23 cellular contexts compared by ENCODE assay signal in the genomic region with DNA sequence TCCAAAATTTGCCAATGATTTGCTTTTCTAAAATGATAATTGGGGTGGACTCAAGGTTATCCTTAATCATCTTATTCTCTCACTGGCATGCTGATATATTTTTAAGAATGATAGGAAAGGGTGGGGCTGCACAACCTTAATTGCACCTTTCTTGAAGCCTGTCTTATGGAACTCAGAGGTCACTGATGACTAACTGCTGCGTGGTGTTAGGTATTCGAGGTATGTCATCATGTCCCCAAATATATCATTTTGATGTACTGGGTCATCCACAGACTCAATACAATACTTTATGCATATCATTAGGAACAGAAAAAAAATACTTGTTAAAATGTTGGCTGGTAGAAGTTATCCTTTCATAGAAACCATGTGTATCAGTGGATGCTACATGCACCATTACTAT.
DNase-seq lines count a peak whose midpoint lies in the region; ATAC-seq and TF ChIP-seq lines count a peak whose summit lies in the region.
"Had no signal": no experiment of that assay in that cellular context is flagged by ENCODE, and none has a peak within 500 bp of the region (broad histone marks: within the 10 kb centered on the region; RNA-seq: fewer than 3 reads in every experiment).

No MANE protein-coding gene starts in this region.

- CTCF ChIA-PET in Caco-2 (lab: Charles Lee) = no interaction called here

- BruUV-seq in Caco-2 (replicated peaks; lab: Mats Ljungman, UMichigan) = no TSS peak

- POLR2A ChIA-PET in Caco-2 (lab: Charles Lee) = no interaction called here

- H3K4me1 ChIP-seq in Caco-2 = no peaks in the 10 kb centered on the region
- H3K4me1 ChIP-seq in Peyer's patch = no peaks in the 10 kb centered on the region

- H3K36me3 Mint-ChIP-seq in Caco-2 (ENCODE audit: insufficient read depth, unreplicated experiment) = no peaks in the 10 kb centered on the region
- H3K36me3 Mint-ChIP-seq: CD14-positive monocyte had no signal

- no peak for ATAC-seq in GM18907 (IDR thresholded peaks at IDR 0.05; ENCODE audit: unreplicated experiment)
- ATAC-seq: HCT116, SK-N-SH treated with all-trans-retinoic acid at 6 μM for 48 hours had no signal

- H3K27ac Mint-ChIP-seq in Caco-2 (ENCODE audit: unreplicated experiment) = no peak overlapping the region
- H3K27ac Mint-ChIP-seq: B cell had no signal

- TF ChIP-seq CTCF in Caco-2 (IDR thresholded peaks at IDR 0.05; ENCODE audit: insufficient read depth in 1 of 2, low read depth in 1 of 2, low read length in 1 of 2, severe bottlenecking in 1 of 2, unreplicated experiment in 1 of 2) (no peak), Peyer's patch (IDR thresholded peaks at IDR 0.05) (no peak)

- H3K9me3 Mint-ChIP-seq in Caco-2 (ENCODE audit: unreplicated experiment) = no peaks in the 10 kb centered on the region

- H3K4me1 Mint-ChIP-seq in Caco-2 (ENCODE audit: low read depth, unreplicated experiment) = no peaks in the 10 kb centered on the region
- H3K4me1 Mint-ChIP-seq: B cell had no signal

- H3K27ac ChIP-seq in Peyer's patch = no peak overlapping the region

- no peaks in the 10 kb centered on the region for H3K27me3 ChIP-seq in Caco-2 (replicated peaks; ENCODE audit: control insufficient read depth, insufficient read depth, low read length)
- no peaks in the 10 kb centered on the region for H3K27me3 ChIP-seq in Peyer's patch

- TF ChIP-seq POLR2A in Peyer's patch (IDR thresholded peaks at IDR 0.05) = no peak

- peak; percentile 27 for DNase-seq in A172 (ENCODE audit: low spot score)
- DNase-seq in ELR (ENCODE audit: low read depth) = peak; percentile 32
- peak; percentile 11 to 80 for DNase-seq in SW 1271 (lab: John Stamatoyannopoulos, UW)
- DNase-seq in kidney tubule cell (ENCODE audit: low spot score) = peak; percentile 25
- no peak for DNase-seq in Caco-2
- no peak for DNase-seq in NCI-H510A treated with DMSO at 0.1 percent for 48 hours (lab: John Stamatoyannopoulos, UW)
- DNase-seq in Peyer's patch = no peak
- DNase-seq: 8988T; DMS79; Kasumi-1; NCI-H1092; NCI-H1436; NCI-H187 treated with DMSO at 0.1 percent for 48 hours; NCI-H226; NCI-H524; NCI-H774; NK-92 treated with Interleukin-12 subunit alpha and Interleukin-12 subunit beta, amount 100 ng/mL, for 24 hours; T-helper 1 cell had no signal

- H3K9me3 ChIP-seq in Caco-2 = no peaks in the 10 kb centered on the region
- H3K9me3 ChIP-seq in Peyer's patch = no peaks in the 10 kb centered on the region

- no peaks in the 10 kb centered on the region for H3K36me3 ChIP-seq in Caco-2 (ENCODE audit: control insufficient read depth, insufficient read depth, low read length)
- no peaks in the 10 kb centered on the region for H3K36me3 ChIP-seq in Peyer's patch

- H3K4me3 Mint-ChIP-seq in Caco-2 (ENCODE audit: unreplicated experiment) = no peak overlapping the region
- H3K4me3 Mint-ChIP-seq: B cell, CD14-positive monocyte had no signal

- no peak overlapping the region for H3K4me3 ChIP-seq in Caco-2 (ENCODE audit: low read depth, low read length)
- no peak overlapping the region for H3K4me3 ChIP-seq in Peyer's patch

- intact Hi-C loops in Caco-2 (cut with micrococcal nuclease; ENCODE audit: unreplicated experiment) = no loop called here

- H3K27me3 Mint-ChIP-seq in Caco-2 (ENCODE audit: insufficient read depth, unreplicated experiment) = no peaks in the 10 kb centered on the region
- H3K27me3 Mint-ChIP-seq: B cell had no signal

Comparison
In these comparisons a context has a peak if more than half of its experiments do, and no peak if none do; other contexts are left out.
1. DNase-seq: peak in A172 (single experiment), ELR (single experiment), SW 1271 (2 of 2) and kidney tubule cell (single experiment); none in Caco-2 (0 of 2), NCI-H510A treated with DMSO at 0.1 percent for 48 hours (single experiment) and Peyer's patch (0 of 3).